Comparison of ENCODE assay signal across 1 cellular context in genomic region chr1:200896571-200897187, GRCh38.
A peak's percentile ranks its signal among the peaks of the same experiment; 100 is the strongest.
TF ChIP-seq lines count a peak whose summit lies in the region.

No MANE protein-coding gene starts in this region.

TF ChIP-seq in HepG2, 621 proteins besides CTCF, POLR2A, EP300 and RAD21 (continued from another document and continues in another):
- TF ChIP-seq, protein P1, sequence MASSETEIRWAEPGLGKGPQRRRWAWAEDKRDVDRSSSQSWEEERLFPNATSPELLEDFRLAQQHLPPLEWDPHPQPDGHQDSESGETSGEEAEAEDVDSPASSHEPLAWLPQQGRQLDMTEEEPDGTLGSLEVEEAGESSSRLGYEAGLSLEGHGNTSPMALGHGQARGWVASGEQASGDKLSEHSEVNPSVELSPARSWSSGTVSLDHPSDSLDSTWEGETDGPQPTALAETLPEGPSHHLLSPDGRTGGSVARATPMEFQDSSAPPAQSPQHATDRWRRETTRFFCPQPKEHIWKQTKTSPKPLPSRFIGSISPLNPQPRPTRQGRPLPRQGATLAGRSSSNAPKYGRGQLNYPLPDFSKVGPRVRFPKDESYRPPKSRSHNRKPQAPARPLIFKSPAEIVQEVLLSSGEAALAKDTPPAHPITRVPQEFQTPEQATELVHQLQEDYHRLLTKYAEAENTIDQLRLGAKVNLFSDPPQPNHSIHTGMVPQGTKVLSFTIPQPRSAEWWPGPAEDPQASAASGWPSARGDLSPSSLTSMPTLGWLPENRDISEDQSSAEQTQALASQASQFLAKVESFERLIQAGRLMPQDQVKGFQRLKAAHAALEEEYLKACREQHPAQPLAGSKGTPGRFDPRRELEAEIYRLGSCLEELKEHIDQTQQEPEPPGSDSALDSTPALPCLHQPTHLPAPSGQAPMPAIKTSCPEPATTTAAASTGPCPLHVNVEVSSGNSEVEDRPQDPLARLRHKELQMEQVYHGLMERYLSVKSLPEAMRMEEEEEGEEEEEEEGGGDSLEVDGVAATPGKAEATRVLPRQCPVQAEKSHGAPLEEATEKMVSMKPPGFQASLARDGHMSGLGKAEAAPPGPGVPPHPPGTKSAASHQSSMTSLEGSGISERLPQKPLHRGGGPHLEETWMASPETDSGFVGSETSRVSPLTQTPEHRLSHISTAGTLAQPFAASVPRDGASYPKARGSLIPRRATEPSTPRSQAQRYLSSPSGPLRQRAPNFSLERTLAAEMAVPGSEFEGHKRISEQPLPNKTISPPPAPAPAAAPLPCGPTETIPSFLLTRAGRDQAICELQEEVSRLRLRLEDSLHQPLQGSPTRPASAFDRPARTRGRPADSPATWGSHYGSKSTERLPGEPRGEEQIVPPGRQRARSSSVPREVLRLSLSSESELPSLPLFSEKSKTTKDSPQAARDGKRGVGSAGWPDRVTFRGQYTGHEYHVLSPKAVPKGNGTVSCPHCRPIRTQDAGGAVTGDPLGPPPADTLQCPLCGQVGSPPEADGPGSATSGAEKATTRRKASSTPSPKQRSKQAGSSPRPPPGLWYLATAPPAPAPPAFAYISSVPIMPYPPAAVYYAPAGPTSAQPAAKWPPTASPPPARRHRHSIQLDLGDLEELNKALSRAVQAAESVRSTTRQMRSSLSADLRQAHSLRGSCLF (CRISPR knock-in tag; IDR thresholded peaks at IDR 0.05; ENCODE audit: borderline replicate concordance): no peak
- peak; percentile 78; the same call in 1 of the 2 replicates for TF ChIP-seq PITX1 (CRISPR knock-in tag; IDR thresholded peaks at IDR 0.05)
- no peak for TF ChIP-seq EEA1 (CRISPR knock-in tag; IDR thresholded peaks at IDR 0.05; ENCODE audit: borderline replicate concordance)
- TF ChIP-seq RBM22 (optimal IDR thresholded peaks at IDR 0.05; ENCODE audit: low read length): peak; percentile 86
- no peak for TF ChIP-seq ZNF562 (CRISPR knock-in tag; IDR thresholded peaks at IDR 0.05; ENCODE audit: borderline replicate concordance)
- TF ChIP-seq, protein P2, sequence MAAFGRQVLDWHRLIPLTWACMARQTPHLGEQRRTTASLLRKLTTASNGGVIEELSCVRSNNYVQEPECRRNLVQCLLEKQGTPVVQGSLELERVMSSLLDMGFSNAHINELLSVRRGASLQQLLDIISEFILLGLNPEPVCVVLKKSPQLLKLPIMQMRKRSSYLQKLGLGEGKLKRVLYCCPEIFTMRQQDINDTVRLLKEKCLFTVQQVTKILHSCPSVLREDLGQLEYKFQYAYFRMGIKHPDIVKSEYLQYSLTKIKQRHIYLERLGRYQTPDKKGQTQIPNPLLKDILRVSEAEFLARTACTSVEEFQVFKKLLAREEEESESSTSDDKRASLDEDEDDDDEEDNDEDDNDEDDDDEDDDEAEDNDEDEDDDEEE (CRISPR knock-in tag; IDR thresholded peaks at IDR 0.05): no peak
- TF ChIP-seq ZNF616 (CRISPR knock-in tag; IDR thresholded peaks at IDR 0.05; ENCODE audit: low read depth): no peak
- peak; percentile 96 for TF ChIP-seq ZBTB7B (CRISPR knock-in tag; IDR thresholded peaks at IDR 0.05)
- TF ChIP-seq DPF2 (CRISPR knock-in tag; IDR thresholded peaks at IDR 0.05; ENCODE audit: borderline replicate concordance, low read depth): peak; percentile 93
- TF ChIP-seq CENPT (CRISPR knock-in tag; IDR thresholded peaks at IDR 0.05; ENCODE audit: low read depth): no peak
- no peak for TF ChIP-seq TOE1 (CRISPR knock-in tag; IDR thresholded peaks at IDR 0.05)
- TF ChIP-seq AGO2 (optimal IDR thresholded peaks at IDR 0.05; ENCODE audit: low read depth, low read length): no peak
- TF ChIP-seq ZEB1 (IDR thresholded peaks at IDR 0.05; ENCODE audit: insufficient replicate concordance, low read depth): peak; percentile 79
- TF ChIP-seq FOXJ3 (CRISPR knock-in tag; IDR thresholded peaks at IDR 0.05; ENCODE audit: borderline replicate concordance): peak; percentile 51; the same call in 1 of the 2 replicates
- peak; percentile 67; the same call in 1 of the 2 replicates for TF ChIP-seq HMGXB3 (CRISPR knock-in tag; IDR thresholded peaks at IDR 0.05; ENCODE audit: borderline replicate concordance)
- TF ChIP-seq, protein P3, sequence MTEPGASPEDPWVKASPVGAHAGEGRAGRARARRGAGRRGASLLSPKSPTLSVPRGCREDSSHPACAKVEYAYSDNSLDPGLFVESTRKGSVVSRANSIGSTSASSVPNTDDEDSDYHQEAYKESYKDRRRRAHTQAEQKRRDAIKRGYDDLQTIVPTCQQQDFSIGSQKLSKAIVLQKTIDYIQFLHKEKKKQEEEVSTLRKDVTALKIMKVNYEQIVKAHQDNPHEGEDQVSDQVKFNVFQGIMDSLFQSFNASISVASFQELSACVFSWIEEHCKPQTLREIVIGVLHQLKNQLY (CRISPR knock-in tag; IDR thresholded peaks at IDR 0.05): peak; percentile 67
- TF ChIP-seq ZMAT3 (CRISPR knock-in tag; conservative IDR thresholded peaks at IDR 0.05): 0 out of 2 replicates have a peak, but pooled peaks have one; percentile 60
- TF ChIP-seq ZNF496 (CRISPR knock-in tag; IDR thresholded peaks at IDR 0.05; ENCODE audit: insufficient replicate concordance): no peak
- peak; percentile 73; the same call in 1 of the 2 replicates for TF ChIP-seq TFDP1 (CRISPR knock-in tag; IDR thresholded peaks at IDR 0.05; ENCODE audit: borderline replicate concordance)
- TF ChIP-seq SALL1 (CRISPR knock-in tag; IDR thresholded peaks at IDR 0.05): peak; percentile 97
- TF ChIP-seq, protein P4, sequence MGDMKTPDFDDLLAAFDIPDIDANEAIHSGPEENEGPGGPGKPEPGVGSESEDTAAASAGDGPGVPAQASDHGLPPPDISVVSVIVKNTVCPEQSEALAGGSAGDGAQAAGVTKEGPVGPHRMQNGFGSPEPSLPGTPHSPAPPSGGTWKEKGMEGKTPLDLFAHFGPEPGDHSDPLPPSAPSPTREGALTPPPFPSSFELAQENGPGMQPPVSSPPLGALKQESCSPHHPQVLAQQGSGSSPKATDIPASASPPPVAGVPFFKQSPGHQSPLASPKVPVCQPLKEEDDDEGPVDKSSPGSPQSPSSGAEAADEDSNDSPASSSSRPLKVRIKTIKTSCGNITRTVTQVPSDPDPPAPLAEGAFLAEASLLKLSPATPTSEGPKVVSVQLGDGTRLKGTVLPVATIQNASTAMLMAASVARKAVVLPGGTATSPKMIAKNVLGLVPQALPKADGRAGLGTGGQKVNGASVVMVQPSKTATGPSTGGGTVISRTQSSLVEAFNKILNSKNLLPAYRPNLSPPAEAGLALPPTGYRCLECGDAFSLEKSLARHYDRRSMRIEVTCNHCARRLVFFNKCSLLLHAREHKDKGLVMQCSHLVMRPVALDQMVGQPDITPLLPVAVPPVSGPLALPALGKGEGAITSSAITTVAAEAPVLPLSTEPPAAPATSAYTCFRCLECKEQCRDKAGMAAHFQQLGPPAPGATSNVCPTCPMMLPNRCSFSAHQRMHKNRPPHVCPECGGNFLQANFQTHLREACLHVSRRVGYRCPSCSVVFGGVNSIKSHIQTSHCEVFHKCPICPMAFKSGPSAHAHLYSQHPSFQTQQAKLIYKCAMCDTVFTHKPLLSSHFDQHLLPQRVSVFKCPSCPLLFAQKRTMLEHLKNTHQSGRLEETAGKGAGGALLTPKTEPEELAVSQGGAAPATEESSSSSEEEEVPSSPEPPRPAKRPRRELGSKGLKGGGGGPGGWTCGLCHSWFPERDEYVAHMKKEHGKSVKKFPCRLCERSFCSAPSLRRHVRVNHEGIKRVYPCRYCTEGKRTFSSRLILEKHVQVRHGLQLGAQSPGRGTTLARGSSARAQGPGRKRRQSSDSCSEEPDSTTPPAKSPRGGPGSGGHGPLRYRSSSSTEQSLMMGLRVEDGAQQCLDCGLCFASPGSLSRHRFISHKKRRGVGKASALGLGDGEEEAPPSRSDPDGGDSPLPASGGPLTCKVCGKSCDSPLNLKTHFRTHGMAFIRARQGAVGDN (CRISPR knock-in tag; IDR thresholded peaks at IDR 0.05): peak; percentile 82
- TF ChIP-seq IRF2 (CRISPR knock-in tag; IDR thresholded peaks at IDR 0.05): peak; percentile 87
- peak; percentile 91 for TF ChIP-seq ZSCAN25 (CRISPR knock-in tag; IDR thresholded peaks at IDR 0.05)
- TF ChIP-seq, protein P5, sequence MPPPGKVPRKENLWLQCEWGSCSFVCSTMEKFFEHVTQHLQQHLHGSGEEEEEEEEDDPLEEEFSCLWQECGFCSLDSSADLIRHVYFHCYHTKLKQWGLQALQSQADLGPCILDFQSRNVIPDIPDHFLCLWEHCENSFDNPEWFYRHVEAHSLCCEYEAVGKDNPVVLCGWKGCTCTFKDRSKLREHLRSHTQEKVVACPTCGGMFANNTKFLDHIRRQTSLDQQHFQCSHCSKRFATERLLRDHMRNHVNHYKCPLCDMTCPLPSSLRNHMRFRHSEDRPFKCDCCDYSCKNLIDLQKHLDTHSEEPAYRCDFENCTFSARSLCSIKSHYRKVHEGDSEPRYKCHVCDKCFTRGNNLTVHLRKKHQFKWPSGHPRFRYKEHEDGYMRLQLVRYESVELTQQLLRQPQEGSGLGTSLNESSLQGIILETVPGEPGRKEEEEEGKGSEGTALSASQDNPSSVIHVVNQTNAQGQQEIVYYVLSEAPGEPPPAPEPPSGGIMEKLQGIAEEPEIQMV (CRISPR knock-in tag; IDR thresholded peaks at IDR 0.05; ENCODE audit: low read depth): 0 out of 2 replicates have a peak, but pooled peaks have one; percentile 32
- no peak for TF ChIP-seq ZNF296 (CRISPR knock-in tag; conservative IDR thresholded peaks at IDR 0.05)
- peak; percentile 93; the same call in 1 of the 2 replicates for TF ChIP-seq HNF4G (IDR thresholded peaks at IDR 0.05; ENCODE audit: borderline replicate concordance, low read depth, low read length)
- TF ChIP-seq HNF4G (CRISPR knock-in tag; IDR thresholded peaks at IDR 0.05; ENCODE audit: borderline replicate concordance, low read depth): peak; percentile 95
- TF ChIP-seq, protein P6, sequence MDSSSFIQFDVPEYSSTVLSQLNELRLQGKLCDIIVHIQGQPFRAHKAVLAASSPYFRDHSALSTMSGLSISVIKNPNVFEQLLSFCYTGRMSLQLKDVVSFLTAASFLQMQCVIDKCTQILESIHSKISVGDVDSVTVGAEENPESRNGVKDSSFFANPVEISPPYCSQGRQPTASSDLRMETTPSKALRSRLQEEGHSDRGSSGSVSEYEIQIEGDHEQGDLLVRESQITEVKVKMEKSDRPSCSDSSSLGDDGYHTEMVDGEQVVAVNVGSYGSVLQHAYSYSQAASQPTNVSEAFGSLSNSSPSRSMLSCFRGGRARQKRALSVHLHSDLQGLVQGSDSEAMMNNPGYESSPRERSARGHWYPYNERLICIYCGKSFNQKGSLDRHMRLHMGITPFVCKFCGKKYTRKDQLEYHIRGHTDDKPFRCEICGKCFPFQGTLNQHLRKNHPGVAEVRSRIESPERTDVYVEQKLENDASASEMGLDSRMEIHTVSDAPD (CRISPR knock-in tag; IDR thresholded peaks at IDR 0.05): peak; percentile 87
- TF ChIP-seq KLF15 (CRISPR knock-in tag; IDR thresholded peaks at IDR 0.05; ENCODE audit: borderline replicate concordance): peak; percentile 47; the same call in 1 of the 2 replicates
- no peak for TF ChIP-seq ZNF740 (CRISPR knock-in tag; IDR thresholded peaks at IDR 0.05)
- TF ChIP-seq, protein P7, sequence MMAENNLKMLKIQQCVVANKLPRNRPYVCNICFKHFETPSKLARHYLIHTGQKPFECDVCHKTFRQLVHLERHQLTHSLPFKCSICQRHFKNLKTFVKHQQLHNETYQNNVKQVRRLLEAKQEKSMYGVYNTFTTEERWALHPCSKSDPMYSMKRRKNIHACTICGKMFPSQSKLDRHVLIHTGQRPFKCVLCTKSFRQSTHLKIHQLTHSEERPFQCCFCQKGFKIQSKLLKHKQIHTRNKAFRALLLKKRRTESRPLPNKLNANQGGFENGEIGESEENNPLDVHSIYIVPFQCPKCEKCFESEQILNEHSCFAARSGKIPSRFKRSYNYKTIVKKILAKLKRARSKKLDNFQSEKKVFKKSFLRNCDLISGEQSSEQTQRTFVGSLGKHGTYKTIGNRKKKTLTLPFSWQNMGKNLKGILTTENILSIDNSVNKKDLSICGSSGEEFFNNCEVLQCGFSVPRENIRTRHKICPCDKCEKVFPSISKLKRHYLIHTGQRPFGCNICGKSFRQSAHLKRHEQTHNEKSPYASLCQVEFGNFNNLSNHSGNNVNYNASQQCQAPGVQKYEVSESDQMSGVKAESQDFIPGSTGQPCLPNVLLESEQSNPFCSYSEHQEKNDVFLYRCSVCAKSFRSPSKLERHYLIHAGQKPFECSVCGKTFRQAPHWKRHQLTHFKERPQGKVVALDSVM (CRISPR knock-in tag; IDR thresholded peaks at IDR 0.05): 0 out of 2 replicates have a peak, but pooled peaks have one; percentile 24
- no peak for TF ChIP-seq ZSCAN20 (CRISPR knock-in tag; IDR thresholded peaks at IDR 0.05; ENCODE audit: borderline replicate concordance)
- TF ChIP-seq RARA (CRISPR knock-in tag; IDR thresholded peaks at IDR 0.05): peak; percentile 86
- 0 out of 2 replicates have a peak, but pooled peaks have one; percentile 51 for TF ChIP-seq KLF13 (CRISPR knock-in tag; IDR thresholded peaks at IDR 0.05)
